ENCODE assay signal across 21 cellular contexts in the genomic region with DNA sequence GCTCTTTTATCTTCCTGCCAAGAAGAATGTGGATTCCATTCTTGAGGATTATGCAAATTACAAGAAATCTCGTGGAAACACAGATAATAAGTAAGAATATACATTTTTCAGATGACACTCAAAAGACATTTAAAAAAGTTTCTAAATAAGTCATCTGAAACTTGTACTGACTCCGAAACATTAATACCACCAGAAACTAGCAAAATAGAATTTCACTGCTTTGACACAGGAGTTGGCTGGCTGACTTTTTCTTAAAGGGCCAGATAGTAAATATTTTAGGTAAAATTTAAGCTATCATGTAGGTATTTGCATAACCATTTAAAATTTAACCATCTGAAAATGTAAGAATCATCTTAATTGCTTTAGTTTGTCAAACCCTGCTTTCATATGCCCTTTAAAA. TPM values are rescaled to one million over a fixed set of nuclear protein-coding genes. Genes with fewer than 3 reads are reported as not detected.
DNase-seq lines count a peak whose midpoint lies in the region; ATAC-seq, FAIRE-seq and TF ChIP-seq lines count a peak whose summit lies in the region.
"Had no signal": no experiment of that assay in that cellular context is flagged by ENCODE, and none has a peak within 500 bp of the region (broad histone marks: within the 10 kb centered on the region; RNA-seq: fewer than 3 reads in every experiment).

No MANE protein-coding gene starts in this region.

- TF ChIP-seq RAD21 in GM12878 (IDR thresholded peaks at IDR 0.05; ENCODE audit: insufficient read depth, low read depth, low read length) = no peak

- no TSS peak for BruUV-seq in GM12878 (replicated peaks; lab: Mats Ljungman, UMichigan)

- intact Hi-C loops in CD4-positive, alpha-beta T cell (cut with DNase I, micrococcal nuclease) = no loop called here
- intact Hi-C loops in GM12878 (cut with micrococcal nuclease; ENCODE audit: unreplicated experiment) = loop anchor here (1.0 kb wide), 1 partner anchor 33 kb away; no protein-coding TSS in a partner anchor

- no peak for DNase-seq in CD4-positive, alpha-beta T cell
- DNase-seq in GM18507 (ENCODE audit: extremely low spot score, insufficient read length, low read depth) (no peak), T-helper 17 cell (no peak), GM12878 (ENCODE audit: low read depth, low spot score) (no peak), NCI-H774 (lab: John Stamatoyannopoulos, UW) (no peak), medulla oblongata (ENCODE audit: extremely low spot score) (no peak), dedifferentiated amniotic fluid mesenchymal stem cell (ENCODE audit: extremely low spot score) (no peak)
- DNase-seq: ACHN, AML-193, COR-L47, DMS 273 treated with DMSO at 0.1 percent for 48 hours, DND-41, GOT3, MM.1S, NCI-H1092, NCI-H1694 treated with DMSO at 0.1 percent for 48 hours, NCI-H510A, NCI-H82, PC-9 had no signal

- FAIRE-seq in GM18507 (lab: Jason Lieb, UNC) = peak; percentile 75
- FAIRE-seq in GM12878 (lab: Jason Lieb, UNC) = peak; percentile 38

- H3K36me3 ChIP-seq in GM12878 (ENCODE audit: control insufficient read depth in 2 of 2, insufficient read depth in 2 of 2, low read length in 1 of 2) = peaks cover 7 to 30% of the 10 kb centered on the region in 2 experiments

- H3K27ac ChIP-seq in CD4-positive, alpha-beta T cell (ENCODE audit: low read depth, low read length) = no peak overlapping the region
- no peak overlapping the region for H3K27ac ChIP-seq in GM12878 (ENCODE audit: control insufficient read depth, insufficient read depth)
- H3K27ac ChIP-seq: PC-9, RWPE1 had no signal

- ATAC-seq in CD4-positive, alpha-beta T cell (ENCODE audit: poor library complexity) = no peak
- ATAC-seq in T-helper 17 cell (no peak), GM12878 (peak; percentile 74)
- ATAC-seq: HCT116 had no signal

- peaks cover 9% of the 10 kb centered on the region for H3K4me1 Mint-ChIP-seq in CD4-positive, alpha-beta T cell (ENCODE audit: low read depth)
- peaks cover 17% of the 10 kb centered on the region for H3K4me1 Mint-ChIP-seq in T-helper 17 cell

- H3K9me3 ChIP-seq in CD4-positive, alpha-beta T cell (ENCODE audit: control insufficient read depth, low read length) = no peaks in the 10 kb centered on the region
- H3K9me3 ChIP-seq in T-helper 17 cell (ENCODE audit: control insufficient read depth, low read length, poor library complexity, severe bottlenecking) = no peaks in the 10 kb centered on the region
- no peaks in the 10 kb centered on the region for H3K9me3 ChIP-seq in GM12878 (replicated peaks; ENCODE audit: control insufficient read depth, insufficient read depth, low read length)

- SMC1A ChIA-PET in GM12878 (lab: Charles Lee; ENCODE audit: uncharacterized antibody, unreplicated experiment) = interaction anchor here (0.7 to 2.0 kb wide), 6 partner anchors 9 to 19 kb away, joined by 3 to 6 read pairs (median 4); no protein-coding TSS in a partner anchor

- H3K27me3 ChIP-seq in CD4-positive, alpha-beta T cell (ENCODE audit: control insufficient read depth, insufficient read depth, low read length) = no peaks in the 10 kb centered on the region
- no peaks in the 10 kb centered on the region for H3K27me3 ChIP-seq in GM12878 (replicated peaks in 1 of 2; ENCODE audit: control insufficient read depth in 2 of 2, insufficient read depth in 2 of 2, low read length in 1 of 2)

- peaks cover 9% of the 10 kb centered on the region for H3K79me2 ChIP-seq in GM12878 (ENCODE audit: control insufficient read depth, insufficient read depth, low read length)

- no peak overlapping the region for H3K4me3 Mint-ChIP-seq in CD4-positive, alpha-beta T cell
- no peak overlapping the region for H3K4me3 Mint-ChIP-seq in T-helper 17 cell

- peak overlapping the region; percentile 4 for H3K27ac Mint-ChIP-seq in CD4-positive, alpha-beta T cell
- peak overlapping the region; percentile 53 for H3K27ac Mint-ChIP-seq in T-helper 17 cell

- H3K36me3 Mint-ChIP-seq in CD4-positive, alpha-beta T cell (ENCODE audit: low read depth) = peaks cover 100% of the 10 kb centered on the region
- H3K36me3 Mint-ChIP-seq in T-helper 17 cell (ENCODE audit: low read depth) = peaks cover 17% of the 10 kb centered on the region

- RAD21 ChIA-PET in GM12878 (lab: Charles Lee; ENCODE audit: unreplicated experiment) = no interaction called here

- no peak overlapping the region for H2AFZ ChIP-seq in GM12878 (ENCODE audit: control insufficient read depth, low read depth, low read length)
- H2AFZ ChIP-seq: PC-9 had no signal

- no peaks in the 10 kb centered on the region for H3K9me3 Mint-ChIP-seq in CD4-positive, alpha-beta T cell

- no peak for TF ChIP-seq CTCF in CD4-positive, alpha-beta T cell (IDR thresholded peaks at IDR 0.05)
- no peak for TF ChIP-seq CTCF in GM12878 (IDR thresholded peaks at IDR 0.05 in 2 of 3, conservative IDR thresholded peaks at IDR 0.05 in 1 of 3; ENCODE audit: control insufficient read depth in 2 of 3, extremely low read depth in 1 of 3, insufficient read depth in 1 of 3, low read depth in 3 of 3, low read length in 3 of 3)

- H4K20me1 ChIP-seq in GM12878 (ENCODE audit: control insufficient read depth, insufficient read depth) = 0 out of 2 replicates have a peak, but pooled peaks cover 2% of the 10 kb centered on the region

- CTCF ChIA-PET in CD4-positive, alpha-beta T cell (lab: Charles Lee) = no interaction called here
- CTCF ChIA-PET in GM12878 (lab: Yijun Ruan, JAX) = interaction anchor here (1.0 to 4.7 kb wide), 6 partner anchors 16 to 137 kb away, joined by 3 to 18 read pairs (median 6); no protein-coding TSS in a partner anchor

- 3% methylated on average over 2 of the region's 2 CpGs for WGBS in GM12878 (ENCODE audit: insufficient coverage, insufficient replicate concordance, low lambda C conversion rate, missing lambda C conversion rate)

- H3K4me1 ChIP-seq in GM12878 (ENCODE audit: control insufficient read depth, insufficient read depth, low read length) = peaks cover 10% of the 10 kb centered on the region

- H3K4me2 ChIP-seq in GM12878 (ENCODE audit: control insufficient read depth, insufficient read depth) = no peak overlapping the region
- H3K4me2 ChIP-seq: PC-9 had no signal

- H3K27me3 Mint-ChIP-seq in CD4-positive, alpha-beta T cell = no peaks in the 10 kb centered on the region
- no peaks in the 10 kb centered on the region for H3K27me3 Mint-ChIP-seq in T-helper 17 cell

- H3K9ac ChIP-seq in GM12878 (ENCODE audit: control insufficient read depth, insufficient read depth, low read length) = no peak overlapping the region

- TF ChIP-seq POLR2A in GM12878 (IDR thresholded peaks at IDR 0.05; ENCODE audit: low read depth, low read length) = no peak

- TF ChIP-seq EP300 in GM12878 (IDR thresholded peaks at IDR 0.05; ENCODE audit: borderline replicate concordance in 1 of 2, control insufficient read depth in 1 of 2, low read depth in 2 of 2, low read length in 2 of 2) = no peak

- POLR2A ChIA-PET in CD4-positive, alpha-beta T cell (lab: Charles Lee) = no interaction called here
- POLR2A ChIA-PET in GM12878 (lab: Charles Lee) = interaction anchor here (0.6 to 4.1 kb wide), 2 partner anchors 15 to 1553 kb away, joined by 5 to 21 read pairs; no protein-coding TSS in a partner anchor

- peak overlapping the region; percentile 2; the same call in 1 of the 2 replicates for H3K4me3 ChIP-seq in GM12878
- H3K4me3 ChIP-seq: PC-9 had no signal

- in situ Hi-C loops in GM12878 (cut with MboI) = no loop called here

TF ChIP-seq in GM12878, 131 proteins besides CTCF, POLR2A, EP300 and RAD21 (continues in another document):
- peak; percentile 45 for TF ChIP-seq JUNB (IDR thresholded peaks at IDR 0.05)

RNA-seq across cellular contexts. Expression of gene MORF4L1, which starts 20.8 kb away (rescaled TPM):
- total RNA-seq in CD4-positive, alpha-beta T cell = 100 to 1,000 TPM; 463 to 496 TPM
- total RNA-seq in T-helper 17 cell = 100 to 1,000 TPM; 373 to 376 TPM
- 189 and 192 TPM in 2 replicates for total RNA-seq in GM12878 (2013; cell fraction: nucleolus; rRNA removed)
- 113 and 132 TPM in 2 replicates for total RNA-seq in GM12878 (2014; rRNA removed)
- total RNA-seq in GM12878 (2014; rRNA removed; fragmentation: Illumina TruSeq; extraction: Trizol) = 183 and 189 TPM in 2 replicates
- total RNA-seq in GM12878 (2021) = 227 and 245 TPM in 2 replicates
- 210 TPM for polyA plus RNA-seq in GM12878 (2011; ENCODE audit: low read depth)
- polyA plus RNA-seq in GM12878 (2011; rRNA removed) = 356 and 537 TPM in 2 replicates
- polyA plus RNA-seq in GM12878 (2011; cell fraction: cytosol; rRNA removed) = 120 and 179 TPM in 2 replicates
- polyA plus RNA-seq in GM12878 (2011; cell fraction: nucleus; rRNA removed) = 98.5 and 126 TPM in 2 replicates
- polyA plus RNA-seq in GM12878 (2012) = 241 and 341 TPM in 2 replicates
- 636 and 940 TPM in 2 replicates for polyA plus RNA-seq in GM12878 (2014; fragmentation: Illumina TruSeq; extraction: Trizol)
- 100 to 1,000 TPM; 230 to 403 TPM for polyA plus RNA-seq in GM12878 (2014; fragmentation: Nextera tagmentation; extraction: Ambion mirVana)
- 325 and 426 TPM in 2 replicates for polyA plus RNA-seq in GM12878 (2014; rRNA removed)
- polyA plus RNA-seq in GM12878 (2016; fragmentation: Nextera tagmentation; extraction: Ambion mirVana) = 100 to 1,000 TPM; 184 to 198 TPM
- polyA minus RNA-seq in GM12878 (2011; rRNA and poly(A)+ RNA removed) = 76.0 and 104 TPM in 2 replicates
- polyA minus RNA-seq in GM12878 (2011; cell fraction: cytosol; rRNA and poly(A)+ RNA removed) = 52.9 and 57.2 TPM in 2 replicates
- 41.2 and 59.2 TPM in 2 replicates for polyA minus RNA-seq in GM12878 (2011; cell fraction: nucleus; rRNA and poly(A)+ RNA removed)

RNA-seq across cellular contexts. Expression of gene CTSH, which starts 51.3 kb away (rescaled TPM):
- total RNA-seq in CD4-positive, alpha-beta T cell = 10 to 100 TPM; 11.1 to 11.4 TPM
- total RNA-seq in T-helper 17 cell (100 to 1,000 TPM; 109 to 116 TPM), GM12878 (2014; rRNA removed) (978 and 1,037 TPM in 2 replicates), GM12878 (2014; rRNA removed; fragmentation: Illumina TruSeq; extraction: Trizol) (431 and 454 TPM in 2 replicates), GM12878 (2021) (510 and 512 TPM in 2 replicates)
- total RNA-seq in GM12878 (2013; cell fraction: nucleolus; rRNA removed) = 537 and 552 TPM in 2 replicates
- 365 TPM for polyA plus RNA-seq in GM12878 (2011; ENCODE audit: low read depth)
- polyA plus RNA-seq in GM12878 (2011; rRNA removed) (1,085 and 1,212 TPM in 2 replicates), GM12878 (2014; fragmentation: Illumina TruSeq; extraction: Trizol) (738 and 761 TPM in 2 replicates), GM12878 (2014; fragmentation: Nextera tagmentation; extraction: Ambion mirVana) (10 to 100 TPM; 30.2 to 88.2 TPM), GM12878 (2014; rRNA removed) (983 and 1,098 TPM in 2 replicates), GM12878 (2016; fragmentation: Nextera tagmentation; extraction: Ambion mirVana) (100 to 1,000 TPM; 505 to 526 TPM)
- polyA plus RNA-seq in GM12878 (2011; cell fraction: cytosol; rRNA removed) = 1,125 and 1,816 TPM in 2 replicates
- 2,323 and 2,526 TPM in 2 replicates for polyA plus RNA-seq in GM12878 (2011; cell fraction: nucleus; rRNA removed)
- 535 and 663 TPM in 2 replicates for polyA plus RNA-seq in GM12878 (2012)
- polyA minus RNA-seq in GM12878 (2011; rRNA and poly(A)+ RNA removed) = 591 and 663 TPM in 2 replicates
- polyA minus RNA-seq in GM12878 (2011; cell fraction: cytosol; rRNA and poly(A)+ RNA removed) = 223 and 239 TPM in 2 replicates
- 381 and 500 TPM in 2 replicates for polyA minus RNA-seq in GM12878 (2011; cell fraction: nucleus; rRNA and poly(A)+ RNA removed)

Comparison
In these comparisons a context has a peak if more than half of its experiments do, and no peak if none do; other contexts are left out.
1. RNA of gene CTSH, which starts 51.3 kb away (total RNA-seq): 431 to 1,037 TPM in GM12878 and 109 to 116 TPM in T-helper 17 cell; 11.1 to 11.4 TPM in CD4-positive, alpha-beta T cell; every median in the first group is over 4 times any median in the second.